In the genomic region with DNA sequence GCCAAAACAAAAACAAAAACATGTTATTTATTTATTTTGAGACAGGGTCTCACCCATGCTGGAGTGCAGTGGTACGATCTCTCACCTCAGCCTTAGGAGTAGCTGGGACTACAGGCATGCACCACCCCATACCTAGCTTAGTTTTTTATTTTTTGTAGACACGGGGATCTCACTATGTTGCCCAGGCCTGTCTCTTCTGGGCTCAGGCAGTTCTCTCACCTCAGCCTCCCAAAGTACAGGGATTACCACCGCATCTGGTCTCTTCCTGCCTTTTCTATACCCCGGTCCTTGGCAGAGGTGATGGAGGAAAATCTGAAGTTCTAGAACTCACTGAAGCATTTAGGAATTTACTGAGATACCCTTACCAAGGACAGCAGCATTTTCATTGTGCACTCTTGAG, we compare ENCODE assay signal across 13 cellular contexts. TPM values are rescaled to one million over a fixed set of nuclear protein-coding genes. Genes with fewer than 3 reads are reported as not detected.
DNase-seq lines count a peak whose midpoint lies in the region; ATAC-seq and TF ChIP-seq lines count a peak whose summit lies in the region.
"Had no signal": no experiment of that assay in that cellular context is flagged by ENCODE, and none has a peak within 500 bp of the region (broad histone marks: within the 10 kb centered on the region; RNA-seq: fewer than 3 reads in every experiment).

No MANE protein-coding gene starts in this region.

- H3K9me3 ChIP-seq in RWPE2 (ENCODE audit: severe bottlenecking) (no peaks in the 10 kb centered on the region), liver (ENCODE audit: control insufficient read depth in 4 of 4, low read length in 3 of 4) (no peaks in the 10 kb centered on the region), stomach (no peaks in the 10 kb centered on the region)
- H3K9me3 ChIP-seq: ovary had no signal

- TF ChIP-seq CTCF in RWPE2 (IDR thresholded peaks at IDR 0.05; ENCODE audit: poor library complexity, severe bottlenecking): no peak
- TF ChIP-seq CTCF in liver (IDR thresholded peaks at IDR 0.05; ENCODE audit: low read depth, low read length, missing input control): no peak
- TF ChIP-seq CTCF in stomach (IDR thresholded peaks at IDR 0.05): no peak
- no peak for TF ChIP-seq CTCF in omental fat pad (IDR thresholded peaks at IDR 0.05)

- H3K4me3 Mint-ChIP-seq in activated naive CD4-positive, alpha-beta T cell treated with anti-CD3 and anti-CD28 coated beads for 36 hours: peak overlapping the region; percentile 16

- no peaks in the 10 kb centered on the region for H3K36me3 ChIP-seq in RWPE2 (ENCODE audit: low read depth)
- no peaks in the 10 kb centered on the region for H3K36me3 ChIP-seq in liver (ENCODE audit: control insufficient read depth in 4 of 4, insufficient read depth in 3 of 4, low read depth in 1 of 4, low read length in 3 of 4)
- no peaks in the 10 kb centered on the region for H3K36me3 ChIP-seq in stomach
- H3K36me3 ChIP-seq: ovary had no signal

- no peak overlapping the region for H3K9ac ChIP-seq in liver (ENCODE audit: low read depth in 1 of 2, low read length in 2 of 2)

- 95% methylated on average over 4 of the region's 4 CpGs for WGBS in liver
- WGBS in stomach, 5 donors: 88 to 94% (median 90%) methylated on average over 4 of the region's 4 CpGs

- H3K4me1 ChIP-seq in RWPE2 (ENCODE audit: insufficient read depth, poor library complexity, severe bottlenecking) (peaks cover 58% of the 10 kb centered on the region), liver (ENCODE audit: control insufficient read depth in 4 of 4, insufficient read depth in 4 of 4, low read length in 3 of 4) (peaks cover 22 to 70% (median 51%) of the 10 kb centered on the region in 4 donors), stomach (peaks cover 70 to 97% (median 89%) of the 10 kb centered on the region in 4 donors)

- H3K27me3 ChIP-seq in RWPE2 (ENCODE audit: insufficient read depth, poor library complexity, severe bottlenecking): no peaks in the 10 kb centered on the region
- H3K27me3 ChIP-seq in liver (ENCODE audit: control insufficient read depth in 4 of 4, insufficient read depth in 4 of 4, low read length in 3 of 4): no peaks in the 10 kb centered on the region
- no peaks in the 10 kb centered on the region for H3K27me3 ChIP-seq in stomach
- H3K27me3 ChIP-seq: ovary had no signal

- intact Hi-C loops in activated naive CD4-positive, alpha-beta T cell treated with anti-CD3 and anti-CD28 coated beads for 36 hours (cut with micrococcal nuclease): no loop called here
- intact Hi-C loops in stomach (cut with DNase I; ENCODE audit: low total_unique reads): no loop called here

- H3K4me3 ChIP-seq in RWPE2 (ENCODE audit: severe bottlenecking) (no peak overlapping the region), liver (ENCODE audit: low read depth in 1 of 3, low read length in 3 of 3) (no peak overlapping the region), stomach (no peak overlapping the region)
- H3K4me3 ChIP-seq: ovary had no signal

- peak overlapping the region; percentile 98 for H3K27ac ChIP-seq in RWPE2 (ENCODE audit: poor library complexity, severe bottlenecking)
- peak overlapping the region; percentile 97 to 99 for H3K27ac ChIP-seq in liver (ENCODE audit: low read depth in 1 of 2, low read length in 2 of 2)
- H3K27ac ChIP-seq in stomach: peak overlapping the region in 4 of 5 donors; percentile 98 to 100 (median 100)

- TF ChIP-seq RAD21 in liver (IDR thresholded peaks at IDR 0.05): no peak

- CTCF ChIA-PET in activated naive CD4-positive, alpha-beta T cell treated with anti-CD3 and anti-CD28 coated beads for 36 hours (lab: Charles Lee): interaction anchor here (0.9 to 2.4 kb wide), 6 partner anchors 10 to 159 kb away, joined by 3 to 14 read pairs (median 4); no protein-coding TSS in a partner anchor

- ATAC-seq in RWPE2 (ENCODE audit: low read depth) (no peak), omental fat pad (ENCODE audit: low FRiP score) (no peak)

- no peak for DNase-seq in activated naive CD4-positive, alpha-beta T cell treated with anti-CD3 and anti-CD28 coated beads for 36 hours
- DNase-seq in activated naive CD4-positive, alpha-beta T cell treated with Interleukin-2 at 50 U/mL for 16 hours: no peak
- DNase-seq in RWPE2 (ENCODE audit: low spot score): no peak
- no peak for DNase-seq in stomach
- DNase-seq in omental fat pad (ENCODE audit: low spot score): no peak
- DNase-seq in DMS114 treated with DMSO at 0.1 percent for 48 hours (lab: John Stamatoyannopoulos, UW; ENCODE audit: unreplicated experiment): no peak
- no peak for DNase-seq in NCI-H2107 (lab: John Stamatoyannopoulos, UW)
- DNase-seq: activated T-cell treated with anti-CD3 and anti-CD28 coated beads, Interleukin-2, amount 50 U/mL, for 1 hour; HCEC 1CT; NCI-H1092; NCI-H446 treated with DMSO at 0.1 percent for 48 hours; ovary had no signal

- no peaks in the 10 kb centered on the region for H3K9me3 Mint-ChIP-seq in activated naive CD4-positive, alpha-beta T cell treated with anti-CD3 and anti-CD28 coated beads for 36 hours

- H3K4me1 Mint-ChIP-seq in activated naive CD4-positive, alpha-beta T cell treated with anti-CD3 and anti-CD28 coated beads for 36 hours (ENCODE audit: low read depth): peaks cover 72% of the 10 kb centered on the region

- no peak for TF ChIP-seq POLR2A in stomach (IDR thresholded peaks at IDR 0.05)

- peaks cover 10% of the 10 kb centered on the region for H3K36me3 Mint-ChIP-seq in activated naive CD4-positive, alpha-beta T cell treated with anti-CD3 and anti-CD28 coated beads for 36 hours (ENCODE audit: low read depth)

- no peaks in the 10 kb centered on the region for H3K27me3 Mint-ChIP-seq in activated naive CD4-positive, alpha-beta T cell treated with anti-CD3 and anti-CD28 coated beads for 36 hours (ENCODE audit: low read depth)

- no peak for TF ChIP-seq EP300 in stomach (IDR thresholded peaks at IDR 0.05)

- H3K27ac Mint-ChIP-seq in activated naive CD4-positive, alpha-beta T cell treated with anti-CD3 and anti-CD28 coated beads for 36 hours: peak overlapping the region; percentile 39

TF ChIP-seq in liver, 16 proteins besides CTCF, POLR2A, EP300 and RAD21 (continues in another document):
- TF ChIP-seq EGR1 (IDR thresholded peaks at IDR 0.05; ENCODE audit: low read depth in 2 of 2) (no peak), TAF1 (conservative IDR thresholded peaks at IDR 0.05) (no peak), GABPA (IDR thresholded peaks at IDR 0.05 in 1 of 2, conservative IDR thresholded peaks at IDR 0.05 in 1 of 2) (no peak), HNF4A (conservative IDR thresholded peaks at IDR 0.05) (no peak), HNF4G (IDR thresholded peaks at IDR 0.05) (no peak), FOXA1 (IDR thresholded peaks at IDR 0.05) (no peak), YY1 (IDR thresholded peaks at IDR 0.05) (no peak)
- TF ChIP-seq, protein P1, sequence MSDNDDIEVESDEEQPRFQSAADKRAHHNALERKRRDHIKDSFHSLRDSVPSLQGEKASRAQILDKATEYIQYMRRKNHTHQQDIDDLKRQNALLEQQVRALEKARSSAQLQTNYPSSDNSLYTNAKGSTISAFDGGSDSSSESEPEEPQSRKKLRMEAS (IDR thresholded peaks at IDR 0.05): no peak
- TF ChIP-seq, protein P2, sequence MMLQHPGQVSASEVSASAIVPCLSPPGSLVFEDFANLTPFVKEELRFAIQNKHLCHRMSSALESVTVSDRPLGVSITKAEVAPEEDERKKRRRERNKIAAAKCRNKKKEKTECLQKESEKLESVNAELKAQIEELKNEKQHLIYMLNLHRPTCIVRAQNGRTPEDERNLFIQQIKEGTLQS (IDR thresholded peaks at IDR 0.05): no peak
- TF ChIP-seq, protein P3, sequence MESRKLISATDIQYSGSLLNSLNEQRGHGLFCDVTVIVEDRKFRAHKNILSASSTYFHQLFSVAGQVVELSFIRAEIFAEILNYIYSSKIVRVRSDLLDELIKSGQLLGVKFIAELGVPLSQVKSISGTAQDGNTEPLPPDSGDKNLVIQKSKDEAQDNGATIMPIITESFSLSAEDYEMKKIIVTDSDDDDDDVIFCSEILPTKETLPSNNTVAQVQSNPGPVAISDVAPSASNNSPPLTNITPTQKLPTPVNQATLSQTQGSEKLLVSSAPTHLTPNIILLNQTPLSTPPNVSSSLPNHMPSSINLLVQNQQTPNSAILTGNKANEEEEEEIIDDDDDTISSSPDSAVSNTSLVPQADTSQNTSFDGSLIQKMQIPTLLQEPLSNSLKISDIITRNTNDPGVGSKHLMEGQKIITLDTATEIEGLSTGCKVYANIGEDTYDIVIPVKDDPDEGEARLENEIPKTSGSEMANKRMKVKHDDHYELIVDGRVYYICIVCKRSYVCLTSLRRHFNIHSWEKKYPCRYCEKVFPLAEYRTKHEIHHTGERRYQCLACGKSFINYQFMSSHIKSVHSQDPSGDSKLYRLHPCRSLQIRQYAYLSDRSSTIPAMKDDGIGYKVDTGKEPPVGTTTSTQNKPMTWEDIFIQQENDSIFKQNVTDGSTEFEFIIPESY (IDR thresholded peaks at IDR 0.05): no peak
- TF ChIP-seq, protein P4, sequence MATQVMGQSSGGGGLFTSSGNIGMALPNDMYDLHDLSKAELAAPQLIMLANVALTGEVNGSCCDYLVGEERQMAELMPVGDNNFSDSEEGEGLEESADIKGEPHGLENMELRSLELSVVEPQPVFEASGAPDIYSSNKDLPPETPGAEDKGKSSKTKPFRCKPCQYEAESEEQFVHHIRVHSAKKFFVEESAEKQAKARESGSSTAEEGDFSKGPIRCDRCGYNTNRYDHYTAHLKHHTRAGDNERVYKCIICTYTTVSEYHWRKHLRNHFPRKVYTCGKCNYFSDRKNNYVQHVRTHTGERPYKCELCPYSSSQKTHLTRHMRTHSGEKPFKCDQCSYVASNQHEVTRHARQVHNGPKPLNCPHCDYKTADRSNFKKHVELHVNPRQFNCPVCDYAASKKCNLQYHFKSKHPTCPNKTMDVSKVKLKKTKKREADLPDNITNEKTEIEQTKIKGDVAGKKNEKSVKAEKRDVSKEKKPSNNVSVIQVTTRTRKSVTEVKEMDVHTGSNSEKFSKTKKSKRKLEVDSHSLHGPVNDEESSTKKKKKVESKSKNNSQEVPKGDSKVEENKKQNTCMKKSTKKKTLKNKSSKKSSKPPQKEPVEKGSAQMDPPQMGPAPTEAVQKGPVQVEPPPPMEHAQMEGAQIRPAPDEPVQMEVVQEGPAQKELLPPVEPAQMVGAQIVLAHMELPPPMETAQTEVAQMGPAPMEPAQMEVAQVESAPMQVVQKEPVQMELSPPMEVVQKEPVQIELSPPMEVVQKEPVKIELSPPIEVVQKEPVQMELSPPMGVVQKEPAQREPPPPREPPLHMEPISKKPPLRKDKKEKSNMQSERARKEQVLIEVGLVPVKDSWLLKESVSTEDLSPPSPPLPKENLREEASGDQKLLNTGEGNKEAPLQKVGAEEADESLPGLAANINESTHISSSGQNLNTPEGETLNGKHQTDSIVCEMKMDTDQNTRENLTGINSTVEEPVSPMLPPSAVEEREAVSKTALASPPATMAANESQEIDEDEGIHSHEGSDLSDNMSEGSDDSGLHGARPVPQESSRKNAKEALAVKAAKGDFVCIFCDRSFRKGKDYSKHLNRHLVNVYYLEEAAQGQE (IDR thresholded peaks at IDR 0.05): no peak

RNA-seq across cellular contexts. Expression of a gene that starts 6.8 kb away (rescaled TPM):
- 10 to 100 TPM; 34.8 to 35.2 TPM for total RNA-seq in activated naive CD4-positive, alpha-beta T cell treated with anti-CD3 and anti-CD28 coated beads for 36 hours
- total RNA-seq in liver (10 to 100 TPM in 1 of 2 donors, 1 to 10 TPM in 1; 7.6 to 15.8 TPM), stomach (10 to 100 TPM in 4 of 5 donors, 1 to 10 TPM in 1; 5.3 to 43.6 (median 28.4) TPM), omental fat pad (10 to 100 TPM; 31.1 to 70.0 (median 34.4) TPM)
- polyA plus RNA-seq in liver (1 to 10 TPM; 3.8 to 7.1 TPM), stomach (10 to 100 TPM in 2 of 3 donors, 1 to 10 TPM in 1; 8.5 to 17.7 (median 10.5) TPM)
